Comparison of ENCODE assay signal across 12 cellular contexts in the genomic region with DNA sequence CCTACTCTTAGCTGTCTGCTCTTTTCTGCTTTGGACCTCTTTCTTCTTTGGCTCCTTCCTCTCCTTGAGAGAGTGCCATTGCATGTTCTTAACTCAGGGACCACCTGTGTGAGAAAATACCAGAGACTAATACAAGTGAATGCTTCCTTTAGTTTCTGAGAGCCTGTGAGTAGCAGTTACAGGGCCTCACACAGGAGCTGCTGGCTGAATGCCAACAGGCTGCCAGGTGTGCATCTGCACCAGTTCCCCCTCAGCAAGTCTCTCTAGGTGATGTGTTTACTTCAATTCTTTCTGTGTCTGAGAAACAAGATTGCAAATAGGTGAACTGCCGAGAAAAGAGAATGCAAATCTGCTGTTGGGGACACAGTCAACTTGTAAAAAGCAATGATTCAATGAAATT.
DNase-seq lines count a peak whose midpoint lies in the region; ATAC-seq, FAIRE-seq and TF ChIP-seq lines count a peak whose summit lies in the region.
"Had no signal": no experiment of that assay in that cellular context is flagged by ENCODE, and none has a peak within 500 bp of the region (broad histone marks: within the 10 kb centered on the region; RNA-seq: fewer than 3 reads in every experiment).

No MANE protein-coding gene starts in this region.

- FAIRE-seq in pancreas (lab: Jason Lieb, UNC), result no peak

- H3K27ac ChIP-seq in pancreas (peak overlapping the region in 1 of 4 donors; percentile 10), caudate nucleus (ENCODE audit: low read depth, low read length) (no peak overlapping the region)

- peak; percentile 51 for ATAC-seq in GM19372 (IDR thresholded peaks at IDR 0.05; ENCODE audit: low read depth, unreplicated experiment)
- ATAC-seq in HG03159 (IDR thresholded peaks at IDR 0.05; ENCODE audit: unreplicated experiment), result peak; percentile 78
- ATAC-seq in pancreas, result peak; percentile 65 to 85 (median 80)

- no peaks in the 10 kb centered on the region for H3K9me3 ChIP-seq in pancreas

- no peaks in the 10 kb centered on the region for H3K36me3 ChIP-seq in pancreas

- H3K4me3 ChIP-seq in pancreas, result no peak overlapping the region

- TF ChIP-seq CTCF in pancreas (IDR thresholded peaks at IDR 0.05), result no peak

- H3K4me1 ChIP-seq in pancreas, result peaks cover 0 to 25% (median 5%) of the 10 kb centered on the region in 3 donors

- DNase-seq in NCI-H345 treated with DMSO at 0.1 percent for 48 hours (lab: John Stamatoyannopoulos, UW; ENCODE audit: unreplicated experiment) (peak; percentile 83), pancreas (peak; percentile 46 to 89 (median 72)), caudate nucleus (lab: John Stamatoyannopoulos, UW) (no peak)
- no peak for DNase-seq in activated CD4-positive, alpha-beta T cell treated with anti-CD3 and anti-CD28 coated beads, Interleukin-2, amount 50 U/mL, for 4 hours
- DNase-seq in activated CD4-positive, alpha-beta T cell treated with anti-CD3 and anti-CD28 coated beads for 48 hours, result no peak
- DNase-seq: activated B cell treated with CpG ODN at 0.5 μM for 24 hours; activated naive CD4-positive, alpha-beta T cell treated with anti-CD3 and anti-CD28 coated beads for 36 hours; effector CD8-positive, alpha-beta T cell; OCI-M1; trophoblast cell had no signal

- intact Hi-C loops in pancreas (cut with DNase I), result no loop called here

- no peaks in the 10 kb centered on the region for H3K27me3 ChIP-seq in pancreas

- WGBS in pancreas, 2 donors, result 30 to 32% methylated on average over 1 of the region's 1 CpG

Comparison
In these comparisons a context has a peak if more than half of its experiments do, and no peak if none do; other contexts are left out.
1. DNase-seq: peak in NCI-H345 treated with DMSO at 0.1 percent for 48 hours (single experiment) and pancreas (6 of 6); none in activated CD4-positive, alpha-beta T cell treated with anti-CD3 and anti-CD28 coated beads, Interleukin-2, amount 50 U/mL, for 4 hours (0 of 2), caudate nucleus (0 of 61) and activated CD4-positive, alpha-beta T cell treated with anti-CD3 and anti-CD28 coated beads for 48 hours (single experiment).
2. Peak in every context shown above with its lines, with median percentiles within 50 percentile points of each other: ATAC-seq.